Comparison of ENCODE assay signal across 8 cellular contexts in the genomic region with DNA sequence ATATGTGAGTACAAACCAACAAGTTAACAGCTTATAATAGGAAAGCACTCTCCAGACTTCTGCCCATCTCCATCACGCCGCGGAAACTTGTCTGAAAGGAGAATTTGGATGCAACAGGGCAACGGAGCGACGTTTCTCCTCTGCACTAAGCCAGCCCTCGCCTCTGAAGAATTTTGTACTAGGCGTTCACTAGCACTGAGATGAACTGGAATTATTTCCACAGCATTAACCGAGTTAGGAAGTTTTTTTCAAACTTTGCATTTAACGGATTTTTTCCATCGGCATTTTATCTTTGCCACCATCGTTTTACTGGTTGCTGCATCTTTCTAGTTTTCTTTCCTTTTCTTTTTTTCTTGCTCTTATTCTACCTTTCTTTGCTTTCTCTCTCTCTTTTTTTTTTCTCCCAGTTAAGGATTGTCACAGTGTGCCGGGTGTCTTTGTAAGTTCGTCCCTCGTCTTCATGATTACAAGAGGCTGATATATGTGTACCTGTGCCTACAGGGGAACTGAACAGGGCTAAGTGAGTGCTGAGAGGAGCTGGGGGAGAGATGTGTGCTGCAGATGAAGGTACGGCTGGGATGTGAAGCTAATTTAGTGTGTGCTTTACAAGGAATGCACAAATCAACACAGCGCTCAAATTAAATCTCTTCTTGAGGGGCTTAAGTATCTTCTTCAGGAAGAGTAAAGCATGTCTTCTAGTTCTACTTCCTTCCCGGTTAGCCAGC.
DNase-seq lines count a peak whose midpoint lies in the region; TF ChIP-seq lines count a peak whose summit lies in the region.

No MANE protein-coding gene starts in this region.

- H3K27me3 ChIP-seq in stomach smooth muscle (ENCODE audit: control insufficient read depth in 1 of 2, insufficient read depth in 2 of 2, low read length in 2 of 2): peaks cover 40 to 50% of the 10 kb centered on the region in 2 donors

- peak; percentile 56 for DNase-seq in SIG-M5 treated with dmso at 0.1 percent for 504 hours (lab: John Stamatoyannopoulos, UW; ENCODE audit: unreplicated experiment)
- no peak for DNase-seq in SIG-M5 (lab: John Stamatoyannopoulos, UW)
- DNase-seq in NCI-H748 (lab: John Stamatoyannopoulos, UW; ENCODE audit: unreplicated experiment): peak; percentile 78
- peak; percentile 52 for DNase-seq in fibroblast of mammary gland (ENCODE audit: low read depth)
- DNase-seq in CD1c-positive myeloid dendritic cell (ENCODE audit: extremely low spot score): no peak
- DNase-seq in activated naive CD4-positive, alpha-beta T cell (lab: John Stamatoyannopoulos, UW): no peak
- DNase-seq in activated T-cell treated with anti-CD3 and anti-CD28 coated beads, Interleukin-2, amount 50 U/mL, for 1 hour: no peak

- no peaks in the 10 kb centered on the region for H3K36me3 ChIP-seq in stomach smooth muscle (ENCODE audit: control insufficient read depth in 2 of 2, insufficient read depth in 2 of 2, low read length in 2 of 2)

- H3K9me3 ChIP-seq in stomach smooth muscle (ENCODE audit: control insufficient read depth in 2 of 2, low read length in 2 of 2): peaks cover 3 to 5% of the 10 kb centered on the region in 2 donors

- H3K4me3 ChIP-seq in fibroblast of mammary gland (ENCODE audit: control insufficient read depth, low read depth, low read length): peak overlapping the region; percentile 53
- peak overlapping the region; percentile 62 to 75 for H3K4me3 ChIP-seq in stomach smooth muscle (ENCODE audit: low read length in 2 of 2)

- peaks cover 31% of the 10 kb centered on the region for H3K4me1 ChIP-seq in stomach smooth muscle (ENCODE audit: control insufficient read depth, insufficient read depth, low read length)

- TF ChIP-seq CTCF in fibroblast of mammary gland (conservative IDR thresholded peaks at IDR 0.05; ENCODE audit: control insufficient read depth, insufficient read depth, low read depth, low read length): no peak

- peak overlapping the region; percentile 70 to 71 for H3K9ac ChIP-seq in stomach smooth muscle (ENCODE audit: low read length in 2 of 2)

- peak overlapping the region; percentile 85 for H3K27ac ChIP-seq in stomach smooth muscle (ENCODE audit: low read length)

Comparison
In these comparisons a context has a peak if more than half of its experiments do, and no peak if none do; other contexts are left out.
1. DNase-seq: peak in SIG-M5 treated with dmso at 0.1 percent for 504 hours (single experiment), NCI-H748 (single experiment) and fibroblast of mammary gland (single experiment); none in SIG-M5 (single experiment), CD1c-positive myeloid dendritic cell (single experiment), activated naive CD4-positive, alpha-beta T cell (0 of 4) and activated T-cell treated with anti-CD3 and anti-CD28 coated beads, Interleukin-2, amount 50 U/mL, for 1 hour (single experiment).